Comparison of ENCODE assay signal across 8 cellular contexts in the genomic region with DNA sequence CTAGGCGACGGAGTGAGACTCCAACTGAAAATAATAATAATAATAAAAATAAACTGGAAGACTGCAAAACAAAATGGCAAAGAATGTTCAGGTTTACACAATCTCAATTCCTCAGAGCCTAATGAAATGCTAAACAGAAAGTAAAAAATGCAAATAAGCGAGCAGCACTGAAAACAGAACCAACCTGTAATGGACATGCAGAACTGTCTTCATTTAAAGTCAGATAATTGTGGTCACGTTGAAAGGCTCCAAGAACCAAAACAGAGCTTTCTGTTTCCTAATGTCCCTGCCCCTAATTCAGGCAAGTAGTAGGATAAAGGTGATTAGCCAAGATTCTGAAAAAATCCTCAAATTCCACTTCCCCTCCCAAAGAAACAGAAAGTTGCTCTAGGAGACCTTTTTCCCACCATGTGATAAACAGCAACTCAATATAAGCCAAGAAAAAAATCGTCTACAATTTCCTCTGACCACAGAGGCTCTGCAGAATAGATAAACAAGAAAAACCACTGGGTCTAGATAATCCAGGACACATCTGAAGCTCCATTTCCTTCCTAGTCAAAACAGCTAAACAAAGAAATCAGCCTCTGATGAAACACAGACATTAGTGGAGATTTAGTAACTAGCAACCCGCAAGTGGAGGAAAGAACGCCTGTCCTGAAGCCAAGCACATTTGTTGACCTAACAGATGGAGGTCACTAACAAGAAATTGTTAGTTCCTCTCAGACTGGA. TPM values are rescaled to one million over a fixed set of nuclear protein-coding genes. Genes with fewer than 3 reads are reported as not detected.
DNase-seq lines count a peak whose midpoint lies in the region; ATAC-seq and TF ChIP-seq lines count a peak whose summit lies in the region.

No MANE protein-coding gene starts in this region.

- peak overlapping the region; percentile 5 to 97 (median 82) for H3K4me3 Mint-ChIP-seq in naive B cell

- ATAC-seq in GM19455 (IDR thresholded peaks at IDR 0.05; ENCODE audit: unreplicated experiment) (peak; percentile 20), naive B cell (ENCODE audit: low read depth in 2 of 2) (no peak)

- H3K4me1 Mint-ChIP-seq in naive B cell, result peaks cover 16 to 42% (median 19%) of the 10 kb centered on the region in 3 donors

- H3K9me3 ChIP-seq in MG63, result no peaks in the 10 kb centered on the region

- H3K27ac Mint-ChIP-seq in naive B cell, result peak overlapping the region; percentile 21 to 87 (median 68)

- no peak for TF ChIP-seq CTCF in brain microvascular endothelial cell (IDR thresholded peaks at IDR 0.05; ENCODE audit: low read depth, low read length, missing control alignments)

- no peaks in the 10 kb centered on the region for H3K9me3 Mint-ChIP-seq in naive B cell

- CTCF ChIA-PET in HEK293T (lab: Yijun Ruan, JAX), result interaction anchor here (0.6 kb wide), 1 partner anchor 9 kb away, joined by 4 read pairs; no protein-coding TSS in a partner anchor

- H3K27me3 ChIP-seq in MG63, result no peaks in the 10 kb centered on the region
- H3K27me3 ChIP-seq in brain microvascular endothelial cell (replicated peaks), result no peaks in the 10 kb centered on the region

- no peaks in the 10 kb centered on the region for H3K27me3 Mint-ChIP-seq in naive B cell

- DNase-seq in CD1c-positive myeloid dendritic cell (ENCODE audit: extremely low spot score) (peak; percentile 77), MG63 (no peak), brain microvascular endothelial cell (peak; percentile 66), naive B cell (no peak), NCI-H146 (lab: John Stamatoyannopoulos, UW) (no peak), NCI-H1092 treated with DMSO at 0.1 percent for 48 hours (lab: John Stamatoyannopoulos, UW) (no peak), HEK293T (ENCODE audit: extremely low spot score) (no peak)

- in situ Hi-C loops in brain microvascular endothelial cell (cut with HindIII; ENCODE audit: low pct_ligation_motif_present, low sequenced_read_pairs), result no loop called here

- peaks cover 3% of the 10 kb centered on the region; the same call in 1 of the 2 replicates for H3K36me3 ChIP-seq in MG63
- H3K36me3 ChIP-seq in brain microvascular endothelial cell (replicated peaks), result no peaks in the 10 kb centered on the region

- peaks cover 0 to 6% of the 10 kb centered on the region in 2 donors for H3K36me3 Mint-ChIP-seq in naive B cell

- POLR2A ChIA-PET in HEK293T (lab: Yijun Ruan, JAX), result interaction anchor here (1.1 kb wide), 1 partner anchor 288 kb away, joined by 3 read pairs; the partner anchor contains the start of genes KLHL28 and TOGARAM1

- H3K4me3 ChIP-seq in MG63 (peak overlapping the region; percentile 16), brain microvascular endothelial cell (ENCODE audit: low read depth, low read length) (no peak overlapping the region)

- peak overlapping the region; percentile 43 for H3K27ac ChIP-seq in brain microvascular endothelial cell

TF ChIP-seq in HEK293T, 16 proteins besides CTCF, POLR2A, EP300 and RAD21:
- no peak for TF ChIP-seq BHLHE40 (IDR thresholded peaks at IDR 0.05; ENCODE audit: borderline replicate concordance)
- no peak for TF ChIP-seq SUZ12 (IDR thresholded peaks at IDR 0.05)
- no peak for TF ChIP-seq PKNOX1 (IDR thresholded peaks at IDR 0.05)
- TF ChIP-seq SP1 (IDR thresholded peaks at IDR 0.05), result no peak
- no peak for TF ChIP-seq FOXK2 (IDR thresholded peaks at IDR 0.05)
- TF ChIP-seq ZNF384 (IDR thresholded peaks at IDR 0.05), result no peak
- no peak for TF ChIP-seq TARDBP (IDR thresholded peaks at IDR 0.05)
- TF ChIP-seq ELF4 (IDR thresholded peaks at IDR 0.05), result no peak
- TF ChIP-seq NFRKB (IDR thresholded peaks at IDR 0.05), result no peak
- no peak for TF ChIP-seq HDGF (IDR thresholded peaks at IDR 0.05; ENCODE audit: borderline replicate concordance)
- no peak for TF ChIP-seq LEF1 (IDR thresholded peaks at IDR 0.05; ENCODE audit: borderline replicate concordance)
- TF ChIP-seq CTBP1 (IDR thresholded peaks at IDR 0.05; ENCODE audit: borderline replicate concordance), result no peak
- no peak for TF ChIP-seq FOXA1 (IDR thresholded peaks at IDR 0.05)
- no peak for TF ChIP-seq L3MBTL2 (conservative IDR thresholded peaks at IDR 0.05)
- no peak for TF ChIP-seq FOXM1 (IDR thresholded peaks at IDR 0.05; ENCODE audit: borderline replicate concordance)
- TF ChIP-seq ARNT (IDR thresholded peaks at IDR 0.05), result no peak
TF ChIP-seq in HEK293T: peak in this region for 0.

RNA-seq across cellular contexts. Expression of gene MIS18BP1, which starts 3.0 kb away (rescaled TPM):
- 14.3 and 14.6 TPM in 2 replicates for total RNA-seq in MG63 (2014; rRNA removed; shearing (Covaris generic); ENCODE audit: low replicate concordance)
- polyA plus RNA-seq in naive B cell (ENCODE audit: low read depth in 6 of 6), result 10 to 100 TPM; 44.5 to 85.3 (median 75.8) TPM

Comparison
In these comparisons a context has a peak if more than half of its experiments do, and no peak if none do; other contexts are left out.
1. DNase-seq: peak in CD1c-positive myeloid dendritic cell (single experiment) and brain microvascular endothelial cell (single experiment); none in MG63 (single experiment), naive B cell (single experiment), NCI-H146 (single experiment), NCI-H1092 treated with DMSO at 0.1 percent for 48 hours (single experiment) and HEK293T (single experiment).